In genomic region chr2:100424277-100424875, GRCh38 we compare ENCODE assay signal across 8 cellular contexts. TPM values are rescaled to one million over a fixed set of nuclear protein-coding genes. Genes with fewer than 3 reads are reported as not detected.
"Had no signal": no experiment of that assay in that cellular context is flagged by ENCODE, and none has a peak within 500 bp of the region (broad histone marks: within the 10 kb centered on the region; RNA-seq: fewer than 3 reads in every experiment).

No MANE protein-coding gene starts in this region.

- H2AFZ ChIP-seq: GM23338 had no signal

- DNase-seq: H9, HCEC 1CT, KBM-7 had no signal

- H3K27ac Mint-ChIP-seq: GM23338, H9 had no signal

- FAIRE-seq: H1, H54, HTR-8/SVneo had no signal

- H3K4me3 Mint-ChIP-seq: GM23338 had no signal

- H3K4me3 ChIP-seq: GM23338 had no signal

- ATAC-seq: GM23338 had no signal

- H3K9me3 Mint-ChIP-seq: GM23338 had no signal

- H3K4me2 ChIP-seq: GM23338 had no signal

RNA-seq across cellular contexts. Expression of gene CHST10, which starts 6.9 kb away (rescaled TPM):
- total RNA-seq: HT-29 had no signal

RNA-seq across cellular contexts. Expression of gene NMS, which starts 45.9 kb away (rescaled TPM):
- total RNA-seq: GM23338, H1, H9, HT-29 had no signal
- polyA plus RNA-seq: GM23338, H1 had no signal
